In genomic region chr22:49052560-49052959, GRCh38 we compare ENCODE assay signal across 1 cellular context.
TF ChIP-seq lines count a peak whose summit lies in the region.

No MANE protein-coding gene starts in this region.

TF ChIP-seq in GM23338, 12 proteins besides CTCF, POLR2A, EP300 and RAD21 (continued from another document):
- TF ChIP-seq REST (IDR thresholded peaks at IDR 0.05; ENCODE audit: unreplicated experiment) (no peak), STAT1 (IDR thresholded peaks at IDR 0.05; ENCODE audit: unreplicated experiment) (no peak), CREB1 (CRISPR knock-in tag; IDR thresholded peaks at IDR 0.05; ENCODE audit: low read depth) (no peak), ZNF331 (CRISPR knock-in tag; IDR thresholded peaks at IDR 0.05; ENCODE audit: low read depth) (no peak), NANOG (IDR thresholded peaks at IDR 0.05; ENCODE audit: borderline replicate concordance) (no peak), EZH2 (IDR thresholded peaks at IDR 0.05; ENCODE audit: low read depth, unreplicated experiment) (no peak), POLR2AphosphoS5 (IDR thresholded peaks at IDR 0.05; ENCODE audit: low read depth) (no peak), EZH2phosphoT487 (IDR thresholded peaks at IDR 0.05; ENCODE audit: unreplicated experiment) (no peak), ETS1 (IDR thresholded peaks at IDR 0.05) (no peak)
